14 cellular contexts compared by ENCODE assay signal in the genomic region with DNA sequence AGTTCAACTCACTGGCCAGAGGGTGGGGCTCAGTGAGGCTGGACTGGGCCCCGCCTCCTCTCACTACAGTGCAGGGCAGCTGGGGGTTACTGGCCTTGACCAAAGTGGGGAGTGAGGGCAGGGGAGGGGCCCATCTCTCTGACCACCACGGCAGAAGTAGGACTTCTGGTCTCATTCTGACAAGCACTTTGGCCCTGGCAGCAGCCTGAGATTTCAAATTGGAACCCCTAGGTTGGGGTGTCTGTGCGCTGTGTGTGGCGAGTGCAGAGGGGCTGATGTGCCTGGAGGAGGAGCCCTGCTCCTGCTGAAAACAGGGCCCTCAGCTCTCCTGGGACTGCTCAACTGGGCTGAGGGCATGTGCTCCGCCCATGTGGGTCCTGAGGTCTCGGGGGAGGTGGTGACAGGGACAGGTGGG.
DNase-seq lines count a peak whose midpoint lies in the region; ATAC-seq, FAIRE-seq and TF ChIP-seq lines count a peak whose summit lies in the region.
"Had no signal": no experiment of that assay in that cellular context is flagged by ENCODE, and none has a peak within 500 bp of the region (broad histone marks: within the 10 kb centered on the region; RNA-seq: fewer than 3 reads in every experiment).

No MANE protein-coding gene starts in this region.

- H3K4me3 ChIP-seq in HCT116 (replicated peaks in 1 of 2; ENCODE audit: low read depth in 1 of 2, low read length in 2 of 2) (no peak overlapping the region), right lobe of liver (no peak overlapping the region), aorta (ENCODE audit: low read length in 2 of 2) (no peak overlapping the region)

- H3K9me2 ChIP-seq in HCT116 (ENCODE audit: insufficient read depth), result no peaks in the 10 kb centered on the region

- intact Hi-C loops in HCT116 (cut with micrococcal nuclease), result no loop called here
- intact Hi-C loops in activated B cell treated with CpG ODN at 0.5 μM for 24 hours (cut with micrococcal nuclease), result loop anchor here (5.0 kb wide), 2 partner anchors 81 to 96 kb away; no protein-coding TSS in a partner anchor
- intact Hi-C loops in right lobe of liver (cut with DNase I), result loop anchor here in 1 of 2 donors (10.0 kb wide), 1 partner anchor 83 kb away; no protein-coding TSS in a partner anchor
- intact Hi-C loops in aorta (cut with DNase I), result loop anchor here in 1 of 2 donors (5.0 kb wide), 1 partner anchor 81 kb away; no protein-coding TSS in a partner anchor

- no peaks in the 10 kb centered on the region for H3K9me3 Mint-ChIP-seq in activated B cell treated with CpG ODN at 0.5 μM for 24 hours
- H3K9me3 Mint-ChIP-seq: activated CD4-positive, alpha-beta T cell treated with anti-CD3 and anti-CD28 coated beads, Interleukin-2, amount 10 ng/mL, durations not matched to agents 7 days and 5 days had no signal

- ATAC-seq in HCT116, result peak; percentile 44
- peak; percentile 75 for ATAC-seq in activated B cell treated with CpG ODN at 0.5 μM for 24 hours (ENCODE audit: low read depth)
- ATAC-seq in right lobe of liver, result no peak
- ATAC-seq in aorta (ENCODE audit: low FRiP score), result no peak
- ATAC-seq in GM21717 (IDR thresholded peaks at IDR 0.05; ENCODE audit: unreplicated experiment), result no peak
- ATAC-seq: esophagus mucosa had no signal

- peaks cover 0 to 2% of the 10 kb centered on the region in 2 experiments; a peak in 1 of 4 replicates for H3K36me3 ChIP-seq in HCT116 (ENCODE audit: control insufficient read depth in 1 of 2, insufficient read depth in 2 of 2, low read length in 2 of 2)
- H3K36me3 ChIP-seq in right lobe of liver, result peaks cover 0 to 47% (median 22%) of the 10 kb centered on the region in 4 donors
- peaks cover 0 to 13% of the 10 kb centered on the region in 2 donors for H3K36me3 ChIP-seq in aorta (ENCODE audit: control insufficient read depth in 1 of 2, insufficient read depth in 2 of 2, low read length in 1 of 2)

- TF ChIP-seq POLR2A in HCT116 (IDR thresholded peaks at IDR 0.05; ENCODE audit: borderline replicate concordance, extremely low read depth, insufficient read depth, insufficient read length), result no peak
- TF ChIP-seq POLR2A in right lobe of liver (IDR thresholded peaks at IDR 0.05), result no peak

- peak overlapping the region; percentile 72 for H3K27ac Mint-ChIP-seq in activated B cell treated with CpG ODN at 0.5 μM for 24 hours
- H3K27ac Mint-ChIP-seq: activated CD4-positive, alpha-beta T cell treated with anti-CD3 and anti-CD28 coated beads, Interleukin-2, amount 10 ng/mL, durations not matched to agents 7 days and 5 days had no signal

- no peak overlapping the region for H3K9ac ChIP-seq in HCT116 (ENCODE audit: low read length)

- TF ChIP-seq CTCF in D721Med (IDR thresholded peaks at IDR 0.05; ENCODE audit: insufficient read depth, missing control alignments), result peak; percentile 15
- 0 out of 6 replicates have a peak, but pooled peaks of 2 of the 3 experiments have one; percentile 4 to 13 for TF ChIP-seq CTCF in HCT116 (IDR thresholded peaks at IDR 0.05 in 2 of 3, conservative IDR thresholded peaks at IDR 0.05 in 1 of 3; ENCODE audit: borderline replicate concordance in 1 of 3, insufficient read depth in 1 of 3, low read depth in 2 of 3, low read length in 2 of 3)
- TF ChIP-seq CTCF in activated B cell treated with CpG ODN at 0.5 μM for 24 hours (IDR thresholded peaks at IDR 0.05), result no peak
- TF ChIP-seq CTCF in right lobe of liver (IDR thresholded peaks at IDR 0.05), result no peak

- no peak overlapping the region for H3K4me2 ChIP-seq in HCT116 (ENCODE audit: low read length)

- H3K4me1 ChIP-seq in HCT116 (ENCODE audit: control insufficient read depth in 1 of 2, insufficient read depth in 2 of 2, low read length in 2 of 2) (no peaks in the 10 kb centered on the region), right lobe of liver (no peaks in the 10 kb centered on the region), aorta (ENCODE audit: control insufficient read depth in 1 of 2, insufficient read depth in 2 of 2, low read length in 2 of 2) (no peaks in the 10 kb centered on the region)
- H3K4me1 ChIP-seq: Caco-2 had no signal

- DNase-seq in D721Med (ENCODE audit: insufficient read length, low spot score), result no peak
- no peak for DNase-seq in HCT116 (ENCODE audit: low read depth, low spot score)
- no peak for DNase-seq in activated B cell treated with CpG ODN at 0.5 μM for 24 hours
- peak in 2 of 3 donors; percentile 15 to 29 for DNase-seq in right lobe of liver
- no peak for DNase-seq in HUDEP-2 (lab: John Stamatoyannopoulos, UW; ENCODE audit: unreplicated experiment in 76 of 76)
- DNase-seq in amygdala (lab: John Stamatoyannopoulos, UW), result no peak
- DNase-seq in aorta, result no peak
- DNase-seq: activated CD4-positive, alpha-beta T cell treated with anti-CD3 and anti-CD28 coated beads, Interleukin-2, amount 10 ng/mL, durations not matched to agents 7 days and 5 days; activated gamma-delta T cell; Caco-2; retina had no signal

- H3K9me3 ChIP-seq in HCT116 (ENCODE audit: control insufficient read depth in 1 of 2, insufficient read depth in 1 of 2, low read depth in 1 of 2, low read length in 2 of 2), result no peaks in the 10 kb centered on the region
- no peaks in the 10 kb centered on the region for H3K9me3 ChIP-seq in right lobe of liver
- H3K9me3 ChIP-seq in aorta (ENCODE audit: control insufficient read depth, low read length), result no peaks in the 10 kb centered on the region
- H3K9me3 ChIP-seq: Caco-2 had no signal

- FAIRE-seq in D721Med (lab: Jason Lieb, UNC), result no peak
- FAIRE-seq: GM12892 had no signal

- H3K27me3 Mint-ChIP-seq in activated B cell treated with CpG ODN at 0.5 μM for 24 hours, result no peaks in the 10 kb centered on the region
- H3K27me3 Mint-ChIP-seq: activated CD4-positive, alpha-beta T cell treated with anti-CD3 and anti-CD28 coated beads, Interleukin-2, amount 10 ng/mL, durations not matched to agents 7 days and 5 days had no signal

- no peak overlapping the region for H3K27ac ChIP-seq in HCT116 (ENCODE audit: low read depth, low read length)
- no peak overlapping the region for H3K27ac ChIP-seq in right lobe of liver
- no peak overlapping the region for H3K27ac ChIP-seq in aorta (ENCODE audit: low read depth in 1 of 2, low read length in 2 of 2)

- no TSS peak for BruUV-seq in HCT116 (replicated peaks; lab: Mats Ljungman, UMichigan)

- 55% methylated on average over 2 of the region's 6 CpGs for WGBS in right lobe of liver (ENCODE audit: insufficient coverage, low coverage, low lambda C conversion rate, missing lambda C conversion rate)
- WGBS in aorta, 2 donors, result 75 to 76% methylated on average over 6 of the region's 6 CpGs

- peaks cover 39% of the 10 kb centered on the region for H3K4me1 Mint-ChIP-seq in activated B cell treated with CpG ODN at 0.5 μM for 24 hours

- H3K36me3 Mint-ChIP-seq in activated B cell treated with CpG ODN at 0.5 μM for 24 hours (ENCODE audit: low read depth), result peaks cover 86% of the 10 kb centered on the region

- no peaks in the 10 kb centered on the region for H4K20me1 ChIP-seq in HCT116 (ENCODE audit: insufficient read depth)

- H3K27me3 ChIP-seq in HCT116 (ENCODE audit: insufficient read depth, low read length), result no peaks in the 10 kb centered on the region
- no peaks in the 10 kb centered on the region for H3K27me3 ChIP-seq in right lobe of liver
- no peaks in the 10 kb centered on the region for H3K27me3 ChIP-seq in aorta (ENCODE audit: control insufficient read depth in 1 of 2, insufficient read depth in 2 of 2, low read length in 1 of 2)

- no peak overlapping the region for H3K4me3 Mint-ChIP-seq in activated B cell treated with CpG ODN at 0.5 μM for 24 hours
- H3K4me3 Mint-ChIP-seq: activated CD4-positive, alpha-beta T cell treated with anti-CD3 and anti-CD28 coated beads, Interleukin-2, amount 10 ng/mL, durations not matched to agents 7 days and 5 days had no signal

- no peak overlapping the region for H2AFZ ChIP-seq in HCT116 (ENCODE audit: low read depth, low read length, poor library complexity, severe bottlenecking)

- CTCF ChIA-PET in HCT116 (lab: Charles Lee), result no interaction called here
- CTCF ChIA-PET in activated B cell treated with CpG ODN at 0.5 μM for 24 hours (lab: Charles Lee), result interaction anchor here (0.7 to 1.6 kb wide), 5 partner anchors 82 to 551 kb away, joined by 3 to 7 read pairs (median 3); no protein-coding TSS in a partner anchor

- peak; percentile 46 for TF ChIP-seq RAD21 in HCT116 (IDR thresholded peaks at IDR 0.05; ENCODE audit: low read depth)

- no peaks in the 10 kb centered on the region for H3K79me2 ChIP-seq in HCT116 (ENCODE audit: insufficient read depth, low read length)

- RAD21 ChIA-PET in HCT116 (lab: Charles Lee; ENCODE audit: low non-redundant PET in 1 of 2, low total read pairs in 2 of 2, uncharacterized antibody in 2 of 2, unreplicated experiment in 2 of 2), result no interaction called here

- POLR2A ChIA-PET in HCT116 (lab: Charles Lee) (no interaction called here), activated B cell treated with CpG ODN at 0.5 μM for 24 hours (lab: Charles Lee) (no interaction called here)

TF ChIP-seq in HCT116, 20 proteins besides CTCF, POLR2A, EP300 and RAD21 (continues in another document):
- TF ChIP-seq REST (IDR thresholded peaks at IDR 0.05; ENCODE audit: low read depth), result no peak
- TF ChIP-seq CEBPB (IDR thresholded peaks at IDR 0.05; ENCODE audit: low read depth), result no peak

Comparison
In these comparisons a context has a peak if more than half of its experiments do, and no peak if none do; other contexts are left out.
1. DNase-seq: peak in right lobe of liver (2 of 3); none in D721Med (single experiment), HCT116 (single experiment), activated B cell treated with CpG ODN at 0.5 μM for 24 hours (single experiment), HUDEP-2 (0 of 76), amygdala (0 of 56) and aorta (0 of 2).
2. CTCF ChIP-seq: peak in D721Med (single experiment) and HCT116 (2 of 3); none in activated B cell treated with CpG ODN at 0.5 μM for 24 hours (single experiment) and right lobe of liver (0 of 4).
3. ATAC-seq: peak in HCT116 (single experiment) and activated B cell treated with CpG ODN at 0.5 μM for 24 hours (single experiment); none in right lobe of liver (0 of 4), aorta (single experiment) and GM21717 (single experiment).